Comparison of ENCODE assay signal across 20 cellular contexts in genomic region chr2:234060236-234060635, GRCh38. TPM values are rescaled to one million over a fixed set of nuclear protein-coding genes. Genes with fewer than 3 reads are reported as not detected.
"Had no signal": no experiment of that assay in that cellular context is flagged by ENCODE, and none has a peak within 500 bp of the region (broad histone marks: within the 10 kb centered on the region; RNA-seq: fewer than 3 reads in every experiment).

No MANE protein-coding gene starts in this region.

- H3K27ac Mint-ChIP-seq: activated T-helper 17 cell treated with anti-CD3 and anti-CD28 coated beads, Interleukin-2, amount 50 U/mL, for 72 hours; natural killer cell; stimulated activated memory B cell treated with anti-CD40 and anti-IgM and Interleukin-4, amounts not matched to agents 10 μg/mL and 1 μg/mL and 100 μg/mL, for 72 hours had no signal

- H3K27ac ChIP-seq: esophagus muscularis mucosa, neutrophil, parathyroid adenoma had no signal

- H3K36me3 ChIP-seq: esophagus muscularis mucosa, neutrophil had no signal

- H3K27me3 ChIP-seq: neutrophil had no signal

- ATAC-seq: activated T-helper 17 cell treated with anti-CD3 and anti-CD28 coated beads, Interleukin-2, amount 50 U/mL, for 72 hours; natural killer cell; stimulated activated memory B cell treated with anti-CD40 and anti-IgM and Interleukin-4, amounts not matched to agents 10 μg/mL and 1 μg/mL and 100 μg/mL, for 72 hours had no signal

- H3K4me1 Mint-ChIP-seq: activated T-helper 17 cell treated with anti-CD3 and anti-CD28 coated beads, Interleukin-2, amount 50 U/mL, for 72 hours; stimulated activated memory B cell treated with anti-CD40 and anti-IgM and Interleukin-4, amounts not matched to agents 10 μg/mL and 1 μg/mL and 100 μg/mL, for 72 hours had no signal

- H3K4me3 Mint-ChIP-seq: activated T-helper 17 cell treated with anti-CD3 and anti-CD28 coated beads, Interleukin-2, amount 50 U/mL, for 72 hours; natural killer cell; stimulated activated memory B cell treated with anti-CD40 and anti-IgM and Interleukin-4, amounts not matched to agents 10 μg/mL and 1 μg/mL and 100 μg/mL, for 72 hours had no signal

- H3K9me3 ChIP-seq: esophagus muscularis mucosa, neutrophil had no signal

- H3K36me3 Mint-ChIP-seq: natural killer cell; stimulated activated memory B cell treated with anti-CD40 and anti-IgM and Interleukin-4, amounts not matched to agents 10 μg/mL and 1 μg/mL and 100 μg/mL, for 72 hours had no signal

- H3K4me1 ChIP-seq: esophagus muscularis mucosa had no signal

- H3K4me3 ChIP-seq: esophagus muscularis mucosa had no signal

- H3K27me3 Mint-ChIP-seq: activated T-helper 17 cell treated with anti-CD3 and anti-CD28 coated beads, Interleukin-2, amount 50 U/mL, for 72 hours had no signal

- H3K9me3 Mint-ChIP-seq: activated T-helper 17 cell treated with anti-CD3 and anti-CD28 coated beads, Interleukin-2, amount 50 U/mL, for 72 hours; natural killer cell; stimulated activated memory B cell treated with anti-CD40 and anti-IgM and Interleukin-4, amounts not matched to agents 10 μg/mL and 1 μg/mL and 100 μg/mL, for 72 hours had no signal

- DNase-seq: activated CD4-positive, alpha-beta T cell treated with anti-CD3 and anti-CD28 coated beads for 1 hour; activated CD4-positive, alpha-beta T cell treated with anti-CD3 and anti-CD28 coated beads, Interleukin-2, amount 50 U/mL, for 4 hours; activated naive CD4-positive, alpha-beta T cell treated with Interleukin-2 at 50 U/mL for 16 hours; anterior cingulate cortex; cortex of kidney; effector CD4-positive, alpha-beta T cell; hypothalamus; kidney; mesenchymal stem cell; natural killer cell; retina; stimulated activated CD4-positive, alpha-beta T cell treated with anti-CD3 and anti-CD28 coated beads, Interleukin-2, amount 100 ng/mL, for 48 hours had no signal

RNA-seq across cellular contexts. Expression of gene SPP2, which starts 9.7 kb away (rescaled TPM):
- total RNA-seq: activated T-helper 17 cell treated with anti-CD3 and anti-CD28 coated beads, Interleukin-2, amount 50 U/mL, for 72 hours; esophagus muscularis mucosa; glomerular endothelial cell; kidney; mucosa of gallbladder; natural killer cell; skeletal muscle tissue had no signal
